Comparison of ENCODE assay signal across 11 cellular contexts in the genomic region with DNA sequence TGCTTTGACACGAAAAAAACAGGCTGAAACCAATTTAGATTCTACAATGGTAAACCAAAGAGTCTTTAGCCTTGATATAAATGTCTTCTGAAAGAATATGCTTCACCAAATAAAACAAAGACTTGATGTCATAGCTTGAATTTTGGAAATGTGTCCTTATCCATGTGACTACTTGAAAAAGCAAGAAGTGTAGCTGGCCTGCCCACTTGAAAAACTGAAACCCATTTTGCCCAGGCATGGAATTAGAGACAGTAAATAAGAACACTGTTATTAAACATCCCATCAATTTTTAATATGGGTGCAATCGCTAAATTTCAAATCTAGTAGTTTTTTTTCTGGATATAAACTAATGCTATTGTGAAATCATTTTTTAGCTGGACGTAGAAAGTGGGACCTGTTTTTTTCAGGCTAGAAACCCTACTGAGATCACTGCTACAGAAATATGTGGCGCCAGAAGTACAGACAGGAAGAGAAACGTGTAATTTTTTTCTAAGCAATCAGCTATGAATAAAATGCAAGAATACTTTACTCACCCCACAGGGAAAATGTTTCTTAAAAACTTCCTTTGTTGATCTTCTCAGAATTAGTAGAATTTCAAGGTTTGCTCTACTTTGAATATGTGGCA. TPM values are rescaled to one million over a fixed set of nuclear protein-coding genes. Genes with fewer than 3 reads are reported as not detected.
DNase-seq lines count a peak whose midpoint lies in the region; ATAC-seq and TF ChIP-seq lines count a peak whose summit lies in the region.
"Had no signal": no experiment of that assay in that cellular context is flagged by ENCODE, and none has a peak within 500 bp of the region (broad histone marks: within the 10 kb centered on the region; RNA-seq: fewer than 3 reads in every experiment).

No MANE protein-coding gene starts in this region.

- TF ChIP-seq CTCF in fibroblast of villous mesenchyme (IDR thresholded peaks at IDR 0.05; ENCODE audit: insufficient read depth, low read depth, low read length) (no peak), thoracic aorta (IDR thresholded peaks at IDR 0.05) (no peak)

- H3K4me3 ChIP-seq in fibroblast of villous mesenchyme (ENCODE audit: low read depth, low read length) (no peak overlapping the region), thoracic aorta (no peak overlapping the region)
- H3K4me3 ChIP-seq: breast epithelium, esophagus muscularis mucosa had no signal

- peaks cover 97% of the 10 kb centered on the region for H3K4me1 Mint-ChIP-seq in activated naive CD4-positive, alpha-beta T cell treated with anti-CD3 and anti-CD28 coated beads, Interleukin-2, amount 50 U/mL, for 24 hours
- peaks cover 94% of the 10 kb centered on the region for H3K4me1 Mint-ChIP-seq in activated CD8-positive, alpha-beta T cell treated with anti-CD3 and anti-CD28 coated beads, Interleukin-2, amount 10 ng/mL, durations not matched to agents 7 days and 5 days (ENCODE audit: low read depth)

- peak overlapping the region; percentile 81 for H3K4me3 Mint-ChIP-seq in activated naive CD4-positive, alpha-beta T cell treated with anti-CD3 and anti-CD28 coated beads, Interleukin-2, amount 50 U/mL, for 24 hours
- peak overlapping the region; percentile 58 for H3K4me3 Mint-ChIP-seq in activated CD8-positive, alpha-beta T cell treated with anti-CD3 and anti-CD28 coated beads, Interleukin-2, amount 10 ng/mL, durations not matched to agents 7 days and 5 days

- no peaks in the 10 kb centered on the region for H3K9me3 Mint-ChIP-seq in activated naive CD4-positive, alpha-beta T cell treated with anti-CD3 and anti-CD28 coated beads, Interleukin-2, amount 50 U/mL, for 24 hours
- H3K9me3 Mint-ChIP-seq in activated CD8-positive, alpha-beta T cell treated with anti-CD3 and anti-CD28 coated beads, Interleukin-2, amount 10 ng/mL, durations not matched to agents 7 days and 5 days (ENCODE audit: insufficient read depth) = no peaks in the 10 kb centered on the region

- H3K4me1 ChIP-seq in thoracic aorta (ENCODE audit: control insufficient read depth in 1 of 2, low read depth in 2 of 2) = peaks cover 29 to 58% of the 10 kb centered on the region in 2 donors
- H3K4me1 ChIP-seq: breast epithelium had no signal

- H3K27ac ChIP-seq in thoracic aorta = peak overlapping the region; percentile 6 to 53
- H3K27ac ChIP-seq: breast epithelium, esophagus muscularis mucosa had no signal

- POLR2A ChIA-PET in activated CD8-positive, alpha-beta T cell treated with anti-CD3 and anti-CD28 coated beads, Interleukin-2, amount 10 ng/mL, durations not matched to agents 7 days and 5 days (lab: Charles Lee) = interaction anchor here (0.6 to 2.1 kb wide), 3 partner anchors 24 to 63 kb away, joined by 3 to 12 read pairs (median 3); no protein-coding TSS in a partner anchor

- no peak for DNase-seq in activated naive CD4-positive, alpha-beta T cell treated with Interleukin-2 at 50 U/mL for 16 hours
- peak; percentile 23 for DNase-seq in activated CD8-positive, alpha-beta T cell treated with anti-CD3 and anti-CD28 coated beads, Interleukin-2, amount 10 ng/mL, durations not matched to agents 7 days and 5 days
- peak; percentile 28 for DNase-seq in fibroblast of villous mesenchyme (ENCODE audit: low read depth)
- no peak for DNase-seq in thoracic aorta (ENCODE audit: low spot score)
- no peak for DNase-seq in NCI-H69 (lab: John Stamatoyannopoulos, UW)
- no peak for DNase-seq in GM19238 (ENCODE audit: insufficient read length, low spot score)
- DNase-seq in KG1 (lab: John Stamatoyannopoulos, UW) = no peak
- DNase-seq: small intestine had no signal

- peaks cover 5% of the 10 kb centered on the region for H3K36me3 Mint-ChIP-seq in activated naive CD4-positive, alpha-beta T cell treated with anti-CD3 and anti-CD28 coated beads, Interleukin-2, amount 50 U/mL, for 24 hours
- peaks cover 58% of the 10 kb centered on the region for H3K36me3 Mint-ChIP-seq in activated CD8-positive, alpha-beta T cell treated with anti-CD3 and anti-CD28 coated beads, Interleukin-2, amount 10 ng/mL, durations not matched to agents 7 days and 5 days (ENCODE audit: low read depth)

- peak overlapping the region; percentile 95 for H3K27ac Mint-ChIP-seq in activated naive CD4-positive, alpha-beta T cell treated with anti-CD3 and anti-CD28 coated beads, Interleukin-2, amount 50 U/mL, for 24 hours
- H3K27ac Mint-ChIP-seq in activated CD8-positive, alpha-beta T cell treated with anti-CD3 and anti-CD28 coated beads, Interleukin-2, amount 10 ng/mL, durations not matched to agents 7 days and 5 days = peak overlapping the region; percentile 76

- no peaks in the 10 kb centered on the region for H3K9me3 ChIP-seq in thoracic aorta
- H3K9me3 ChIP-seq: breast epithelium, esophagus muscularis mucosa had no signal

- no peaks in the 10 kb centered on the region for H3K36me3 ChIP-seq in thoracic aorta
- H3K36me3 ChIP-seq: breast epithelium, esophagus muscularis mucosa had no signal

- ATAC-seq in activated CD8-positive, alpha-beta T cell treated with anti-CD3 and anti-CD28 coated beads, Interleukin-2, amount 10 ng/mL, durations not matched to agents 7 days and 5 days = no peak
- ATAC-seq in thoracic aorta (ENCODE audit: insufficient number of reproducible peaks, low FRiP score, low read depth) = no peak

- H3K27me3 ChIP-seq in thoracic aorta (replicated peaks; ENCODE audit: insufficient read depth) = no peaks in the 10 kb centered on the region
- H3K27me3 ChIP-seq: breast epithelium, esophagus muscularis mucosa had no signal

- CTCF ChIA-PET in activated CD8-positive, alpha-beta T cell treated with anti-CD3 and anti-CD28 coated beads, Interleukin-2, amount 10 ng/mL, durations not matched to agents 7 days and 5 days (lab: Charles Lee) = interaction anchor here (0.9 to 2.1 kb wide), 8 partner anchors 9 to 50 kb away, joined by 3 to 8 read pairs (median 4); no protein-coding TSS in a partner anchor

- no peaks in the 10 kb centered on the region for H3K27me3 Mint-ChIP-seq in activated naive CD4-positive, alpha-beta T cell treated with anti-CD3 and anti-CD28 coated beads, Interleukin-2, amount 50 U/mL, for 24 hours
- H3K27me3 Mint-ChIP-seq in activated CD8-positive, alpha-beta T cell treated with anti-CD3 and anti-CD28 coated beads, Interleukin-2, amount 10 ng/mL, durations not matched to agents 7 days and 5 days (ENCODE audit: low read depth) = no peaks in the 10 kb centered on the region

RNA-seq across cellular contexts. Expression of gene PIP4K2A, which starts 56.7 kb away (rescaled TPM):
- 100 to 1,000 TPM; 154 to 164 TPM for total RNA-seq in activated CD8-positive, alpha-beta T cell treated with anti-CD3 and anti-CD28 coated beads, Interleukin-2, amount 10 ng/mL, durations not matched to agents 7 days and 5 days
- total RNA-seq in fibroblast of villous mesenchyme = 35.8 and 66.7 TPM in 2 replicates
- total RNA-seq in thoracic aorta = 10 to 100 TPM; 42.6 to 58.6 TPM

Comparison
In these comparisons a context has a peak if more than half of its experiments do, and no peak if none do; other contexts are left out.
1. DNase-seq: peak in activated CD8-positive, alpha-beta T cell treated with anti-CD3 and anti-CD28 coated beads, Interleukin-2, amount 10 ng/mL, durations not matched to agents 7 days and 5 days (single experiment) and fibroblast of villous mesenchyme (single experiment); none in activated naive CD4-positive, alpha-beta T cell treated with Interleukin-2 at 50 U/mL for 16 hours (single experiment), thoracic aorta (single experiment), NCI-H69 (single experiment), GM19238 (single experiment) and KG1 (single experiment).